In the genomic region with DNA sequence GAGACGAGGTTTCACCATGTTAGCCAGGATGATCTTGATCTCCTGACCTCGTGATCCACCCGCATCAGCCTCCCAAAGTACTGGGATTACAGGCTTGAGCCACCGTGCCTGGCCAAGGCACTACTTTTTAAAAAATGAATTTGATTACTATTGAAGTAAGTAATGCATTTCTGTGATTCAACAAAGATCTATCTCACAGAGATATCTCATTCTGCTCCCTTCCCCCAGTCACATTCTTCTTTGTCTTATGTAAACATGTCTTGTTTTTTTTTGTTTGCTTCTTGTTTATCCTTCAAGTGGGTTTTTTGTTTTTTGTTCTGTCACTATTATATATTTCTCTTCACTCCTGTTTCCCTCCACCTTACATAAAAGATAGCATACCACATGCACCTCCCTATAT, we compare ENCODE assay signal across 15 cellular contexts.
"Had no signal": no experiment of that assay in that cellular context is flagged by ENCODE, and none has a peak within 500 bp of the region (broad histone marks: within the 10 kb centered on the region; RNA-seq: fewer than 3 reads in every experiment).

No MANE protein-coding gene starts in this region.

- H3K4me3 ChIP-seq: coronary artery, pancreas, SJSA1, tibial nerve had no signal

- H3K27ac ChIP-seq: coronary artery, pancreas, SJSA1, tibial nerve had no signal

- DNase-seq: activated CD4-positive, alpha-beta T cell treated with anti-CD3 and anti-CD28 coated beads, Interleukin-2, amount 50 U/mL, for 4 hours; activated naive CD4-positive, alpha-beta T cell treated with anti-CD3 and anti-CD28 coated beads, Interleukin-2, amount 50 U/mL, for 16 hours; activated T-cell treated with anti-CD3 and anti-CD28 coated beads, Interleukin-2, amount 50 U/mL, for 1 hour; amniotic stem cell; effector CD4-positive, alpha-beta T cell; foreskin melanocyte; kidney glomerular epithelial cell; pancreas; stimulated activated CD4-positive, alpha-beta T cell treated with anti-CD3 and anti-CD28 coated beads, Interleukin-2, amount 100 ng/mL, for 48 hours; stimulated activated naive CD4-positive, alpha-beta T cell; SW 1271 had no signal

- H3K9me3 ChIP-seq: pancreas, SJSA1, tibial nerve had no signal

- ATAC-seq: activated CD4-positive, CD25-positive, alpha-beta regulatory T cell treated with anti-CD3 and anti-CD28 coated beads, Interleukin-2, amount 50 U/mL, for 24 hours; pancreas had no signal

- H3K27me3 ChIP-seq: pancreas, SJSA1, tibial nerve had no signal
